20 cellular contexts compared by ENCODE assay signal in genomic region chr2:26456701-26457224, GRCh38. TPM values are rescaled to one million over a fixed set of nuclear protein-coding genes. Genes with fewer than 3 reads are reported as not detected.
DNase-seq lines count a peak whose midpoint lies in the region; ATAC-seq, FAIRE-seq and TF ChIP-seq lines count a peak whose summit lies in the region.
"Had no signal": no experiment of that assay in that cellular context is flagged by ENCODE, and none has a peak within 500 bp of the region (broad histone marks: within the 10 kb centered on the region; RNA-seq: fewer than 3 reads in every experiment).

No MANE protein-coding gene starts in this region.

- no peaks in the 10 kb centered on the region for H4K20me1 ChIP-seq in Karpas-422 (ENCODE audit: insufficient read depth, low read depth, low read length)

- H3K36me3 ChIP-seq in Caco-2 (ENCODE audit: control insufficient read depth, insufficient read depth, low read length) = no peaks in the 10 kb centered on the region
- H3K36me3 ChIP-seq in bronchial epithelial cell (ENCODE audit: control insufficient read depth, insufficient read depth, low read length) = no peaks in the 10 kb centered on the region
- no peaks in the 10 kb centered on the region for H3K36me3 ChIP-seq in neutrophil
- no peaks in the 10 kb centered on the region for H3K36me3 ChIP-seq in Karpas-422 (ENCODE audit: insufficient read depth, low read length)
- H3K36me3 ChIP-seq: gastroesophageal sphincter, transverse colon had no signal

- H3K27me3 Mint-ChIP-seq in Caco-2 (ENCODE audit: insufficient read depth, unreplicated experiment) = no peaks in the 10 kb centered on the region

- peaks cover 40% of the 10 kb centered on the region for H3K4me1 Mint-ChIP-seq in Caco-2 (ENCODE audit: low read depth, unreplicated experiment)
- H3K4me1 Mint-ChIP-seq: B cell had no signal

- no peak overlapping the region for H2AFZ ChIP-seq in Karpas-422 (ENCODE audit: low read length)

- H3K79me2 ChIP-seq in Karpas-422 (ENCODE audit: low read length) = no peaks in the 10 kb centered on the region

- H3K9ac ChIP-seq in Karpas-422 (ENCODE audit: low read length) = no peak overlapping the region

- H3K27ac ChIP-seq in neutrophil = peak overlapping the region; percentile 93
- H3K27ac ChIP-seq in Karpas-422 (ENCODE audit: low read length) = no peak overlapping the region
- H3K27ac ChIP-seq: gastroesophageal sphincter, transverse colon had no signal

- no peak overlapping the region for H3K4me3 Mint-ChIP-seq in Caco-2 (ENCODE audit: unreplicated experiment)
- H3K4me3 Mint-ChIP-seq: B cell had no signal

- peak; percentile 91 to 97 for DNase-seq in Caco-2
- peak; percentile 59 for DNase-seq in HuH-7.5 (ENCODE audit: low spot score)
- peak; percentile 26 for DNase-seq in bronchial epithelial cell (ENCODE audit: low read depth)
- no peak for DNase-seq in 8988T
- no peak for DNase-seq in Karpas-422
- DNase-seq: activated naive CD4-positive, alpha-beta T cell; midbrain; NCI-H1930; NCI-H748 treated with DMSO at 0.1 percent for 48 hours; stimulated activated CD8-positive, alpha-beta memory T cell treated with anti-CD3 and anti-CD28 coated beads, Interleukin-4, amount 100 ng/mL, for 48 hours; transverse colon had no signal

- H3K4me1 ChIP-seq in Caco-2 (peaks cover 53% of the 10 kb centered on the region), neutrophil (ENCODE audit: control insufficient read depth in 1 of 2, insufficient read depth in 1 of 2, low read depth in 1 of 2, low read length in 1 of 2) (peaks cover 70 to 74% of the 10 kb centered on the region in 2 experiments), Karpas-422 (ENCODE audit: low read length) (no peaks in the 10 kb centered on the region)
- H3K4me1 ChIP-seq: gastroesophageal sphincter, transverse colon had no signal

- H3K9me3 ChIP-seq in Caco-2 (no peaks in the 10 kb centered on the region), neutrophil (no peaks in the 10 kb centered on the region), Karpas-422 (ENCODE audit: low read length) (no peaks in the 10 kb centered on the region)
- H3K9me3 ChIP-seq: gastroesophageal sphincter, transverse colon had no signal

- intact Hi-C loops in Caco-2 (cut with micrococcal nuclease; ENCODE audit: unreplicated experiment) = loop anchor here (2.0 kb wide), 1 partner anchor 112 kb away; no protein-coding TSS in a partner anchor

- H3K27ac Mint-ChIP-seq in Caco-2 (ENCODE audit: unreplicated experiment) = peak overlapping the region; percentile 83
- H3K27ac Mint-ChIP-seq: B cell had no signal

- FAIRE-seq in bronchial epithelial cell (lab: Jason Lieb, UNC) = no peak
- FAIRE-seq: GM12892 had no signal

- H3K9me3 Mint-ChIP-seq in Caco-2 (ENCODE audit: unreplicated experiment) = no peaks in the 10 kb centered on the region

- no peak for ATAC-seq in HG02852 (IDR thresholded peaks at IDR 0.05; ENCODE audit: unreplicated experiment)
- no peak for ATAC-seq in GM19452 (IDR thresholded peaks at IDR 0.05; ENCODE audit: unreplicated experiment)

- H3K27me3 ChIP-seq in Caco-2 (replicated peaks; ENCODE audit: control insufficient read depth, insufficient read depth, low read length) (no peaks in the 10 kb centered on the region), bronchial epithelial cell (ENCODE audit: control insufficient read depth, insufficient read depth, low read length) (peaks cover 3% of the 10 kb centered on the region), neutrophil (no peaks in the 10 kb centered on the region), Karpas-422 (ENCODE audit: low read length) (no peaks in the 10 kb centered on the region)
- H3K27me3 ChIP-seq: gastroesophageal sphincter, transverse colon had no signal

- H3K9me2 ChIP-seq in Karpas-422 (replicated peaks; ENCODE audit: insufficient read depth, low read length) = no peaks in the 10 kb centered on the region

- H3K4me2 ChIP-seq in Karpas-422 (ENCODE audit: low read depth, low read length, poor library complexity, severe bottlenecking) = no peak overlapping the region

- POLR2A ChIA-PET in Caco-2 (lab: Charles Lee) = interaction anchor here (0.5 to 1.8 kb wide), 2 partner anchors 39 to 111 kb away, joined by 3 to 6 read pairs; partner anchors contain the start of gene SELENOI

- CTCF ChIA-PET in Caco-2 (lab: Charles Lee) = interaction anchor here (0.6 to 1.3 kb wide), 4 partner anchors 11 to 435 kb away, joined by 3 to 6 read pairs (median 4); no protein-coding TSS in a partner anchor

- TF ChIP-seq CTCF in Caco-2 (IDR thresholded peaks at IDR 0.05; ENCODE audit: insufficient read depth in 1 of 2, low read depth in 1 of 2, low read length in 1 of 2, severe bottlenecking in 1 of 2, unreplicated experiment in 1 of 2) = no peak
- no peak for TF ChIP-seq CTCF in bronchial epithelial cell (IDR thresholded peaks at IDR 0.05; ENCODE audit: insufficient read depth, low read length, severe bottlenecking)
- no peak for TF ChIP-seq CTCF in neutrophil (IDR thresholded peaks at IDR 0.05)

- H3K4me3 ChIP-seq in Caco-2 (ENCODE audit: low read depth, low read length) (no peak overlapping the region), bronchial epithelial cell (ENCODE audit: low read depth, low read length) (no peak overlapping the region), neutrophil (ENCODE audit: low read depth in 1 of 2, low read length in 1 of 2) (peak overlapping the region; percentile 52 to 62), Karpas-422 (ENCODE audit: low read length) (no peak overlapping the region)
- H3K4me3 ChIP-seq: gastroesophageal sphincter, transverse colon had no signal

- no TSS peak for BruUV-seq in Caco-2 (replicated peaks; lab: Mats Ljungman, UMichigan)

- H3K36me3 Mint-ChIP-seq in Caco-2 (ENCODE audit: insufficient read depth, unreplicated experiment) = peaks cover 5% of the 10 kb centered on the region

RNA-seq across cellular contexts. Expression of gene OTOF, which starts 21.2 kb away (rescaled TPM):
- total RNA-seq in Caco-2 (2022) (0.09 TPM in 2 replicates), bronchial epithelial cell (not detected in 2 replicates)
- total RNA-seq in Karpas-422 (2014; rRNA removed; shearing (Covaris generic); ENCODE audit: low replicate concordance) = 0.04 and 0.07 TPM in 2 replicates
- total RNA-seq: B cell, cardiac septum, Daoy, SK-MEL-5 had no signal

RNA-seq across cellular contexts. Expression of gene DRC1, which starts 55.0 kb away (rescaled TPM):
- total RNA-seq in Caco-2 (2022) (0.49 and 1.1 TPM in 2 replicates), bronchial epithelial cell (0.38 TPM in 1 of 2 replicates, not detected in the other)
- total RNA-seq in Karpas-422 (2014; rRNA removed; shearing (Covaris generic); ENCODE audit: low replicate concordance) = not detected in 2 replicates
- total RNA-seq: B cell, Daoy, SK-MEL-5, transverse colon had no signal

Comparison
In these comparisons a context has a peak if more than half of its experiments do, and no peak if none do; other contexts are left out.
1. DNase-seq: peak in Caco-2 (2 of 2), HuH-7.5 (single experiment) and bronchial epithelial cell (single experiment); none in 8988T (single experiment) and Karpas-422 (single experiment).
2. H3K4me3 ChIP-seq: peak in neutrophil (2 of 2); none in Caco-2 (single experiment), bronchial epithelial cell (single experiment) and Karpas-422 (single experiment).